ENCODE assay signal across 8 cellular contexts in genomic region chr10:94963901-94964300, GRCh38. TPM values are rescaled to one million over a fixed set of nuclear protein-coding genes. Genes with fewer than 3 reads are reported as not detected.
DNase-seq lines count a peak whose midpoint lies in the region; ATAC-seq and TF ChIP-seq lines count a peak whose summit lies in the region.

No MANE protein-coding gene starts in this region.

- DNase-seq in DMS79 treated with DMSO at 0.1 percent for 48 hours (lab: John Stamatoyannopoulos, UW), result peak; percentile 1
- no peak for DNase-seq in DMS79 (lab: John Stamatoyannopoulos, UW)
- DNase-seq in NCI-H510A treated with DMSO at 0.1 percent for 48 hours (lab: John Stamatoyannopoulos, UW), result peak; percentile 73
- DNase-seq in dermis blood vessel endothelial cell, result peak; percentile 66
- DNase-seq in activated naive CD4-positive, alpha-beta T cell treated with anti-CD3 and anti-CD28 coated beads, Interleukin-2, amount 50 U/mL, for 16 hours, result no peak
- DNase-seq in NCI-H1436 (lab: John Stamatoyannopoulos, UW), result no peak

- H3K36me3 Mint-ChIP-seq in nephron (ENCODE audit: low read depth), result no peaks in the 10 kb centered on the region

- peak; percentile 65 to 80 (median 72) for TF ChIP-seq CTCF in nephron (IDR thresholded peaks at IDR 0.05; ENCODE audit: unreplicated experiment in 3 of 3)

- no peak overlapping the region for H3K4me3 Mint-ChIP-seq in nephron

- H3K4me1 Mint-ChIP-seq in nephron, result no peaks in the 10 kb centered on the region

- peak; percentile 70 for ATAC-seq in HG02884 (IDR thresholded peaks at IDR 0.05; ENCODE audit: unreplicated experiment)

- H3K27me3 Mint-ChIP-seq in nephron (ENCODE audit: low read depth), result no peaks in the 10 kb centered on the region

- peaks cover 8% of the 10 kb centered on the region for H3K9me3 Mint-ChIP-seq in nephron

- H3K27ac Mint-ChIP-seq in nephron, result no peak overlapping the region

RNA-seq across cellular contexts. Expression of gene CYP2C9, which starts 25.4 kb away (rescaled TPM):
- not detected in 2 replicates for total RNA-seq in dermis blood vessel endothelial cell

Comparison
In these comparisons a context has a peak if more than half of its experiments do, and no peak if none do; other contexts are left out.
1. DNase-seq: peak in DMS79 treated with DMSO at 0.1 percent for 48 hours (single experiment), NCI-H510A treated with DMSO at 0.1 percent for 48 hours (single experiment) and dermis blood vessel endothelial cell (single experiment); none in DMS79 (single experiment), activated naive CD4-positive, alpha-beta T cell treated with anti-CD3 and anti-CD28 coated beads, Interleukin-2, amount 50 U/mL, for 16 hours (single experiment) and NCI-H1436 (single experiment).